ENCODE assay signal across 1 cellular context in genomic region chr2:240989451-240990265, GRCh38.
TF ChIP-seq lines count a peak whose summit lies in the region.

No MANE protein-coding gene starts in this region.

TF ChIP-seq in HepG2, 621 proteins besides CTCF, POLR2A, EP300 and RAD21 (continued from another document):
- TF ChIP-seq KDM2A (CRISPR knock-in tag; IDR thresholded peaks at IDR 0.05; ENCODE audit: borderline replicate concordance, low read depth) (peak; percentile 61; the same call in 1 of the 2 replicates), GABPB1 (CRISPR knock-in tag; IDR thresholded peaks at IDR 0.05) (peak; percentile 29; the same call in 1 of the 2 replicates), ZNF547 (CRISPR knock-in tag; IDR thresholded peaks at IDR 0.05) (0 out of 2 replicates have a peak, but pooled peaks have one; percentile 49), STAG1 (CRISPR knock-in tag; IDR thresholded peaks at IDR 0.05) (peak; percentile 88), HNF4G (IDR thresholded peaks at IDR 0.05; ENCODE audit: borderline replicate concordance, low read depth, low read length) (no peak), HNF4G (CRISPR knock-in tag; IDR thresholded peaks at IDR 0.05; ENCODE audit: borderline replicate concordance, low read depth) (0 out of 2 replicates have a peak, but pooled peaks have one; percentile 38), ZBED4 (CRISPR knock-in tag; IDR thresholded peaks at IDR 0.05; ENCODE audit: borderline replicate concordance) (0 out of 2 replicates have a peak, but pooled peaks have one; percentile 44), ZBTB43 (CRISPR knock-in tag; conservative IDR thresholded peaks at IDR 0.05) (no peak), RORA (CRISPR knock-in tag; IDR thresholded peaks at IDR 0.05) (no peak), ZNF777 (CRISPR knock-in tag; IDR thresholded peaks at IDR 0.05) (peak; percentile 92), HDAC2 (CRISPR knock-in tag; IDR thresholded peaks at IDR 0.05) (peak; percentile 38; the same call in 1 of the 2 replicates), KDM1A (CRISPR knock-in tag; IDR thresholded peaks at IDR 0.05) (0 out of 2 replicates have a peak, but pooled peaks have one; percentile 9), FOXK2 (IDR thresholded peaks at IDR 0.05) (no peak), SMAD1 (CRISPR knock-in tag; IDR thresholded peaks at IDR 0.05; ENCODE audit: borderline replicate concordance, low read depth) (0 out of 2 replicates have a peak, but pooled peaks have one; percentile 65), GATAD2A (CRISPR knock-in tag; IDR thresholded peaks at IDR 0.05) (peak; percentile 65), AGO2 (optimal IDR thresholded peaks at IDR 0.05; ENCODE audit: low read depth, low read length) (no peak), NFKB2 (CRISPR knock-in tag; IDR thresholded peaks at IDR 0.05; ENCODE audit: borderline replicate concordance) (0 out of 2 replicates have a peak, but pooled peaks have one; percentile 26), ZNF567 (CRISPR knock-in tag; IDR thresholded peaks at IDR 0.05; ENCODE audit: borderline replicate concordance) (no peak), PATZ1 (CRISPR knock-in tag; IDR thresholded peaks at IDR 0.05) (peak; percentile 51), ZNF124 (CRISPR knock-in tag; IDR thresholded peaks at IDR 0.05) (0 out of 2 replicates have a peak, but pooled peaks have one; percentile 63), TOPORS (CRISPR knock-in tag; IDR thresholded peaks at IDR 0.05) (no peak), SETDB1 (CRISPR knock-in tag; IDR thresholded peaks at IDR 0.05; ENCODE audit: borderline replicate concordance) (no peak), ZNF460 (CRISPR knock-in tag; IDR thresholded peaks at IDR 0.05; ENCODE audit: borderline replicate concordance) (no peak), NR2F6 (IDR thresholded peaks at IDR 0.05) (no peak), NR2F6 (CRISPR knock-in tag; IDR thresholded peaks at IDR 0.05) (peak; percentile 33; the same call in 1 of the 2 replicates), FOSL2 (CRISPR knock-in tag; IDR thresholded peaks at IDR 0.05) (peak; percentile 10; the same call in 1 of the 2 replicates), NR2C2 (CRISPR knock-in tag; IDR thresholded peaks at IDR 0.05; ENCODE audit: borderline replicate concordance) (no peak), PREB (CRISPR knock-in tag; IDR thresholded peaks at IDR 0.05) (no peak), BCL6 (CRISPR knock-in tag; IDR thresholded peaks at IDR 0.05) (0 out of 2 replicates have a peak, but pooled peaks have one; percentile 30), ZBTB26 (CRISPR knock-in tag; IDR thresholded peaks at IDR 0.05; ENCODE audit: borderline replicate concordance) (0 out of 2 replicates have a peak, but pooled peaks have one; percentile 55), HNRNPK (IDR thresholded peaks at IDR 0.05; ENCODE audit: low read depth, low read length, poor library complexity, severe bottlenecking) (no peak), SIX1 (CRISPR knock-in tag; IDR thresholded peaks at IDR 0.05; ENCODE audit: borderline replicate concordance) (no peak), ZNF33B (CRISPR knock-in tag; IDR thresholded peaks at IDR 0.05) (peak; percentile 55; the same call in 1 of the 2 replicates), KDM4B (CRISPR knock-in tag; IDR thresholded peaks at IDR 0.05) (peak; percentile 50; the same call in 1 of the 2 replicates), ZNF501 (CRISPR knock-in tag; IDR thresholded peaks at IDR 0.05) (0 out of 2 replicates have a peak, but pooled peaks have one; percentile 41)
- TF ChIP-seq, protein P1, sequence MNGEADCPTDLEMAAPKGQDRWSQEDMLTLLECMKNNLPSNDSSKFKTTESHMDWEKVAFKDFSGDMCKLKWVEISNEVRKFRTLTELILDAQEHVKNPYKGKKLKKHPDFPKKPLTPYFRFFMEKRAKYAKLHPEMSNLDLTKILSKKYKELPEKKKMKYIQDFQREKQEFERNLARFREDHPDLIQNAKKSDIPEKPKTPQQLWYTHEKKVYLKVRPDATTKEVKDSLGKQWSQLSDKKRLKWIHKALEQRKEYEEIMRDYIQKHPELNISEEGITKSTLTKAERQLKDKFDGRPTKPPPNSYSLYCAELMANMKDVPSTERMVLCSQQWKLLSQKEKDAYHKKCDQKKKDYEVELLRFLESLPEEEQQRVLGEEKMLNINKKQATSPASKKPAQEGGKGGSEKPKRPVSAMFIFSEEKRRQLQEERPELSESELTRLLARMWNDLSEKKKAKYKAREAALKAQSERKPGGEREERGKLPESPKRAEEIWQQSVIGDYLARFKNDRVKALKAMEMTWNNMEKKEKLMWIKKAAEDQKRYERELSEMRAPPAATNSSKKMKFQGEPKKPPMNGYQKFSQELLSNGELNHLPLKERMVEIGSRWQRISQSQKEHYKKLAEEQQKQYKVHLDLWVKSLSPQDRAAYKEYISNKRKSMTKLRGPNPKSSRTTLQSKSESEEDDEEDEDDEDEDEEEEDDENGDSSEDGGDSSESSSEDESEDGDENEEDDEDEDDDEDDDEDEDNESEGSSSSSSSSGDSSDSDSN (CRISPR knock-in tag; IDR thresholded peaks at IDR 0.05), result peak; percentile 62
- TF ChIP-seq, protein P2, sequence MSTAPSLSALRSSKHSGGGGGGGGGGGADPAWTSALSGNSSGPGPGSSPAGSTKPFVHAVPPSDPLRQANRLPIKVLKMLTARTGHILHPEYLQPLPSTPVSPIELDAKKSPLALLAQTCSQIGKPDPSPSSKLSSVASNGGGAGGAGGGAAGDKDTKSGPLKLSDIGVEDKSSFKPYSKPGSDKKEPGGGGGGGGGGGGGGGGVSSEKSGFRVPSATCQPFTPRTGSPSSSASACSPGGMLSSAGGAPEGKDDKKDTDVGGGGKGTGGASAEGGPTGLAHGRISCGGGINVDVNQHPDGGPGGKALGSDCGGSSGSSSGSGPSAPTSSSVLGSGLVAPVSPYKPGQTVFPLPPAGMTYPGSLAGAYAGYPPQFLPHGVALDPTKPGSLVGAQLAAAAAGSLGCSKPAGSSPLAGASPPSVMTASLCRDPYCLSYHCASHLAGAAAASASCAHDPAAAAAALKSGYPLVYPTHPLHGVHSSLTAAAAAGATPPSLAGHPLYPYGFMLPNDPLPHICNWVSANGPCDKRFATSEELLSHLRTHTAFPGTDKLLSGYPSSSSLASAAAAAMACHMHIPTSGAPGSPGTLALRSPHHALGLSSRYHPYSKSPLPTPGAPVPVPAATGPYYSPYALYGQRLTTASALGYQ (CRISPR knock-in tag; IDR thresholded peaks at IDR 0.05), result no peak
- TF ChIP-seq, protein P3, sequence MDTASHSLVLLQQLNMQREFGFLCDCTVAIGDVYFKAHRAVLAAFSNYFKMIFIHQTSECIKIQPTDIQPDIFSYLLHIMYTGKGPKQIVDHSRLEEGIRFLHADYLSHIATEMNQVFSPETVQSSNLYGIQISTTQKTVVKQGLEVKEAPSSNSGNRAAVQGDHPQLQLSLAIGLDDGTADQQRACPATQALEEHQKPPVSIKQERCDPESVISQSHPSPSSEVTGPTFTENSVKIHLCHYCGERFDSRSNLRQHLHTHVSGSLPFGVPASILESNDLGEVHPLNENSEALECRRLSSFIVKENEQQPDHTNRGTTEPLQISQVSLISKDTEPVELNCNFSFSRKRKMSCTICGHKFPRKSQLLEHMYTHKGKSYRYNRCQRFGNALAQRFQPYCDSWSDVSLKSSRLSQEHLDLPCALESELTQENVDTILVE (CRISPR knock-in tag; IDR thresholded peaks at IDR 0.05), result peak; percentile 32; the same call in 1 of the 2 replicates
